8 cellular contexts compared by ENCODE assay signal in the genomic region with DNA sequence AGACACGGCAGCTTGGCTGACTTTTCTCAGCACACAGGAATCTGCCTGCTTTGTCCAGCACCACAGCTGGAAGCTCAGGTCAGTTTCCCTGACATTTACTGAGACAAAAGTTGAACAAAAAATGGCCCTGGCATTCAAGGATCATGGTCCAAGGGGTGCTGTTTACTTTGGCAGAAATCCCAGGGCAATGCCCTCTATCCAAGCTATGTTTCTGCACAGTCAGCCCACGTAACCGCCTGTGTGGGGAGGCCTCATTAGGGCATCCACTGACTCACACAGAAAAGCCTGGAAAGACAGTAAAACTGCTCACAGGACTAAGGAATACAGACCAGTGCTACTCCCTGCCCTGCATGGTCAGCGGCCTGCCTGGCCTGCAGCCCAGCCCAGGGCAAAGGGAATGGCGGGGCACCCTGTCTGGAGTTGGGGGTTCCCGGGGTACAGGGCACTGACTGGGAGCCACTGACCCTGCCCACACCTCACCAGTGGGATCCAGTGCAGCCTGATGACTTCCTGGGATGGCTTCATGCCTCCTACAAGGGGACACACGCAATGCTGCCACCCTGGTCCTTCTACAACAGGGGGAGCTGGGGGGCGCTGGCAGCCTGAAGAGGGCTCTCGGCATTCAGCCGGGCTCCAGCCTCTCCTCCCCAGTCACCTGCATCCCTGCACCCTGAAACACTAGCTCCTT.
DNase-seq lines count a peak whose midpoint lies in the region; ATAC-seq and TF ChIP-seq lines count a peak whose summit lies in the region.
"Had no signal": no experiment of that assay in that cellular context is flagged by ENCODE, and none has a peak within 500 bp of the region (broad histone marks: within the 10 kb centered on the region; RNA-seq: fewer than 3 reads in every experiment).

No MANE protein-coding gene starts in this region.

- H3K4me3 ChIP-seq in HCT116 (replicated peaks in 1 of 2; ENCODE audit: low read depth in 1 of 2, low read length in 2 of 2), result no peak overlapping the region

- H3K36me3 ChIP-seq in HCT116 (ENCODE audit: control insufficient read depth in 1 of 2, insufficient read depth in 2 of 2, low read length in 2 of 2), result no peaks in the 10 kb centered on the region; a peak in 1 of 4 replicates

- no peaks in the 10 kb centered on the region for H3K9me3 ChIP-seq in HCT116 (ENCODE audit: control insufficient read depth in 1 of 2, insufficient read depth in 1 of 2, low read depth in 1 of 2, low read length in 2 of 2)

- intact Hi-C loops in HCT116 (cut with micrococcal nuclease), result no loop called here

- H3K36me3 Mint-ChIP-seq in immature natural killer cell, result peaks cover 4 to 16% (median 14%) of the 10 kb centered on the region in 3 donors

- CTCF ChIA-PET in HCT116 (lab: Charles Lee), result no interaction called here

- H3K27ac Mint-ChIP-seq in immature natural killer cell, result no peak overlapping the region
- H3K27ac Mint-ChIP-seq: activated CD4-positive, alpha-beta T cell treated with anti-CD3 and anti-CD28 coated beads for 36 hours had no signal

- DNase-seq in HCT116 (ENCODE audit: low read depth, low spot score) (no peak), glomerular visceral epithelial cell (ENCODE audit: extremely low spot score) (peak; percentile 95), smooth muscle cell of the brain vasculature (ENCODE audit: low read depth, low spot score) (peak; percentile 89), GM10266 (ENCODE audit: extremely low spot score) (no peak), immature natural killer cell (no peak)
- DNase-seq: activated CD4-positive, alpha-beta T cell treated with anti-CD3 and anti-CD28 coated beads for 36 hours had no signal

- H3K27ac ChIP-seq in HCT116 (ENCODE audit: low read depth, low read length), result no peak overlapping the region

- H2AFZ ChIP-seq in HCT116 (ENCODE audit: low read depth, low read length, poor library complexity, severe bottlenecking), result no peak overlapping the region

- BruUV-seq in HCT116 (replicated peaks; lab: Mats Ljungman, UMichigan), result no TSS peak

- no peaks in the 10 kb centered on the region for H3K27me3 ChIP-seq in HCT116 (ENCODE audit: insufficient read depth, low read length)

- TF ChIP-seq POLR2A in HCT116 (IDR thresholded peaks at IDR 0.05; ENCODE audit: borderline replicate concordance, extremely low read depth, insufficient read depth, insufficient read length), result no peak

- no peak for TF ChIP-seq RAD21 in HCT116 (IDR thresholded peaks at IDR 0.05; ENCODE audit: low read depth)

- TF ChIP-seq CTCF in HCT116 (IDR thresholded peaks at IDR 0.05 in 2 of 3, conservative IDR thresholded peaks at IDR 0.05 in 1 of 3; ENCODE audit: borderline replicate concordance in 1 of 3, insufficient read depth in 1 of 3, low read depth in 2 of 3, low read length in 2 of 3), result no peak
- TF ChIP-seq CTCF in GM10266 (IDR thresholded peaks at IDR 0.05; ENCODE audit: control insufficient read depth, insufficient read depth, low read depth, missing control alignments), result no peak

- H3K9me3 Mint-ChIP-seq in immature natural killer cell, result peaks cover 0 to 5% (median 3%) of the 10 kb centered on the region in 6 donors

- H3K27me3 Mint-ChIP-seq in immature natural killer cell (ENCODE audit: low read depth in 3 of 3), result no peaks in the 10 kb centered on the region
- H3K27me3 Mint-ChIP-seq: activated CD4-positive, alpha-beta T cell treated with anti-CD3 and anti-CD28 coated beads for 36 hours had no signal

- H3K9me2 ChIP-seq in HCT116 (ENCODE audit: insufficient read depth), result no peaks in the 10 kb centered on the region

- H3K79me2 ChIP-seq in HCT116 (ENCODE audit: insufficient read depth, low read length), result no peaks in the 10 kb centered on the region

- no peak overlapping the region for H3K4me2 ChIP-seq in HCT116 (ENCODE audit: low read length)

- ATAC-seq in HCT116 (0 out of 2 replicates have a peak, but pooled peaks have one; percentile 20), SK-N-SH treated with all-trans-retinoic acid at 6 μM for 48 hours (peak; percentile 73), HG03520 (IDR thresholded peaks at IDR 0.05; ENCODE audit: unreplicated experiment) (no peak)
- ATAC-seq: activated CD4-positive, alpha-beta T cell treated with anti-CD3 and anti-CD28 coated beads for 36 hours had no signal

- no peaks in the 10 kb centered on the region for H3K4me1 Mint-ChIP-seq in immature natural killer cell
- H3K4me1 Mint-ChIP-seq: activated CD4-positive, alpha-beta T cell treated with anti-CD3 and anti-CD28 coated beads for 36 hours had no signal

- no peaks in the 10 kb centered on the region for H4K20me1 ChIP-seq in HCT116 (ENCODE audit: insufficient read depth)

- no peak overlapping the region for H3K4me3 Mint-ChIP-seq in immature natural killer cell
- H3K4me3 Mint-ChIP-seq: activated CD4-positive, alpha-beta T cell treated with anti-CD3 and anti-CD28 coated beads for 36 hours had no signal

- no peak overlapping the region for H3K9ac ChIP-seq in HCT116 (ENCODE audit: low read length)

- POLR2A ChIA-PET in HCT116 (lab: Charles Lee), result interaction anchor here (0.6 kb wide), 1 partner anchor 64 kb away, joined by 3 read pairs; no protein-coding TSS in a partner anchor

- RAD21 ChIA-PET in HCT116 (lab: Charles Lee; ENCODE audit: low non-redundant PET in 1 of 2, low total read pairs in 2 of 2, uncharacterized antibody in 2 of 2, unreplicated experiment in 2 of 2), result no interaction called here

- peaks cover 5 to 6% of the 10 kb centered on the region in 2 experiments; a peak in 2 of 4 replicates for H3K4me1 ChIP-seq in HCT116 (ENCODE audit: control insufficient read depth in 1 of 2, insufficient read depth in 2 of 2, low read length in 2 of 2)

TF ChIP-seq in HCT116, 20 proteins besides CTCF, POLR2A, EP300 and RAD21:
- no peak for TF ChIP-seq CEBPB (IDR thresholded peaks at IDR 0.05; ENCODE audit: low read depth)

TF ChIP-seq in SK-N-SH treated with all-trans-retinoic acid at 6 μM for 48 hours, 23 proteins besides CTCF, POLR2A, EP300 and RAD21:
- TF ChIP-seq PPARA (CRISPR knock-in tag; IDR thresholded peaks at IDR 0.05; ENCODE audit: borderline replicate concordance) (no peak), CREB5 (CRISPR knock-in tag; IDR thresholded peaks at IDR 0.05; ENCODE audit: low read depth) (no peak), ZNF565 (CRISPR knock-in tag; conservative IDR thresholded peaks at IDR 0.05; ENCODE audit: low read depth) (no peak), GLIS3 (CRISPR knock-in tag; IDR thresholded peaks at IDR 0.05) (no peak), ZC3H10 (CRISPR knock-in tag; IDR thresholded peaks at IDR 0.05) (no peak), TOX (CRISPR knock-in tag; IDR thresholded peaks at IDR 0.05; ENCODE audit: borderline replicate concordance) (no peak), SNAI2 (CRISPR knock-in tag; IDR thresholded peaks at IDR 0.05) (no peak)

Comparison
In these comparisons a context has a peak if more than half of its experiments do, and no peak if none do; other contexts are left out.
1. DNase-seq: peak in glomerular visceral epithelial cell (single experiment) and smooth muscle cell of the brain vasculature (single experiment); none in HCT116 (single experiment), GM10266 (single experiment) and immature natural killer cell (0 of 3).